1 cellular context compared by ENCODE assay signal in the genomic region with DNA sequence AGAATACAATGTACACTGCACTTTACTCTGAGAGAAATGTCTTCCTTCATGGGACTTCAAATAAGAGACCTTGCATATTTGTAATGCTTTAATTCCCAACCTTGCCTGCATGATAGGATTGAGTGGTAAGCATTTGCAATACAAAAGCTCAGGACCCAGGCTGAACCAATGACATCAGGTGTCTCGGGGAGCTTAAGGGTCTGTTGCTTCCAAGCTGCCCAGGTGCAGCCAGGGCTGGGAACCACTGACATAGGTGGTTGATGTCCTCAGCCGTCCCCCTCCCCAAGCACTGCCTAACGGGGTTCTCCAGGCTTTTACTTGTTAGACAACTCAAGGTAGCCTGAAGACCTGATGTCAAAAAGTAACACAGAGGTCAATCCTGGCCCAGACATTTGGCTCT.
TF ChIP-seq lines count a peak whose summit lies in the region.

No MANE protein-coding gene starts in this region.

TF ChIP-seq in GM23338, 12 proteins besides CTCF, POLR2A, EP300 and RAD21 (continued from another document):
- TF ChIP-seq, protein P1, sequence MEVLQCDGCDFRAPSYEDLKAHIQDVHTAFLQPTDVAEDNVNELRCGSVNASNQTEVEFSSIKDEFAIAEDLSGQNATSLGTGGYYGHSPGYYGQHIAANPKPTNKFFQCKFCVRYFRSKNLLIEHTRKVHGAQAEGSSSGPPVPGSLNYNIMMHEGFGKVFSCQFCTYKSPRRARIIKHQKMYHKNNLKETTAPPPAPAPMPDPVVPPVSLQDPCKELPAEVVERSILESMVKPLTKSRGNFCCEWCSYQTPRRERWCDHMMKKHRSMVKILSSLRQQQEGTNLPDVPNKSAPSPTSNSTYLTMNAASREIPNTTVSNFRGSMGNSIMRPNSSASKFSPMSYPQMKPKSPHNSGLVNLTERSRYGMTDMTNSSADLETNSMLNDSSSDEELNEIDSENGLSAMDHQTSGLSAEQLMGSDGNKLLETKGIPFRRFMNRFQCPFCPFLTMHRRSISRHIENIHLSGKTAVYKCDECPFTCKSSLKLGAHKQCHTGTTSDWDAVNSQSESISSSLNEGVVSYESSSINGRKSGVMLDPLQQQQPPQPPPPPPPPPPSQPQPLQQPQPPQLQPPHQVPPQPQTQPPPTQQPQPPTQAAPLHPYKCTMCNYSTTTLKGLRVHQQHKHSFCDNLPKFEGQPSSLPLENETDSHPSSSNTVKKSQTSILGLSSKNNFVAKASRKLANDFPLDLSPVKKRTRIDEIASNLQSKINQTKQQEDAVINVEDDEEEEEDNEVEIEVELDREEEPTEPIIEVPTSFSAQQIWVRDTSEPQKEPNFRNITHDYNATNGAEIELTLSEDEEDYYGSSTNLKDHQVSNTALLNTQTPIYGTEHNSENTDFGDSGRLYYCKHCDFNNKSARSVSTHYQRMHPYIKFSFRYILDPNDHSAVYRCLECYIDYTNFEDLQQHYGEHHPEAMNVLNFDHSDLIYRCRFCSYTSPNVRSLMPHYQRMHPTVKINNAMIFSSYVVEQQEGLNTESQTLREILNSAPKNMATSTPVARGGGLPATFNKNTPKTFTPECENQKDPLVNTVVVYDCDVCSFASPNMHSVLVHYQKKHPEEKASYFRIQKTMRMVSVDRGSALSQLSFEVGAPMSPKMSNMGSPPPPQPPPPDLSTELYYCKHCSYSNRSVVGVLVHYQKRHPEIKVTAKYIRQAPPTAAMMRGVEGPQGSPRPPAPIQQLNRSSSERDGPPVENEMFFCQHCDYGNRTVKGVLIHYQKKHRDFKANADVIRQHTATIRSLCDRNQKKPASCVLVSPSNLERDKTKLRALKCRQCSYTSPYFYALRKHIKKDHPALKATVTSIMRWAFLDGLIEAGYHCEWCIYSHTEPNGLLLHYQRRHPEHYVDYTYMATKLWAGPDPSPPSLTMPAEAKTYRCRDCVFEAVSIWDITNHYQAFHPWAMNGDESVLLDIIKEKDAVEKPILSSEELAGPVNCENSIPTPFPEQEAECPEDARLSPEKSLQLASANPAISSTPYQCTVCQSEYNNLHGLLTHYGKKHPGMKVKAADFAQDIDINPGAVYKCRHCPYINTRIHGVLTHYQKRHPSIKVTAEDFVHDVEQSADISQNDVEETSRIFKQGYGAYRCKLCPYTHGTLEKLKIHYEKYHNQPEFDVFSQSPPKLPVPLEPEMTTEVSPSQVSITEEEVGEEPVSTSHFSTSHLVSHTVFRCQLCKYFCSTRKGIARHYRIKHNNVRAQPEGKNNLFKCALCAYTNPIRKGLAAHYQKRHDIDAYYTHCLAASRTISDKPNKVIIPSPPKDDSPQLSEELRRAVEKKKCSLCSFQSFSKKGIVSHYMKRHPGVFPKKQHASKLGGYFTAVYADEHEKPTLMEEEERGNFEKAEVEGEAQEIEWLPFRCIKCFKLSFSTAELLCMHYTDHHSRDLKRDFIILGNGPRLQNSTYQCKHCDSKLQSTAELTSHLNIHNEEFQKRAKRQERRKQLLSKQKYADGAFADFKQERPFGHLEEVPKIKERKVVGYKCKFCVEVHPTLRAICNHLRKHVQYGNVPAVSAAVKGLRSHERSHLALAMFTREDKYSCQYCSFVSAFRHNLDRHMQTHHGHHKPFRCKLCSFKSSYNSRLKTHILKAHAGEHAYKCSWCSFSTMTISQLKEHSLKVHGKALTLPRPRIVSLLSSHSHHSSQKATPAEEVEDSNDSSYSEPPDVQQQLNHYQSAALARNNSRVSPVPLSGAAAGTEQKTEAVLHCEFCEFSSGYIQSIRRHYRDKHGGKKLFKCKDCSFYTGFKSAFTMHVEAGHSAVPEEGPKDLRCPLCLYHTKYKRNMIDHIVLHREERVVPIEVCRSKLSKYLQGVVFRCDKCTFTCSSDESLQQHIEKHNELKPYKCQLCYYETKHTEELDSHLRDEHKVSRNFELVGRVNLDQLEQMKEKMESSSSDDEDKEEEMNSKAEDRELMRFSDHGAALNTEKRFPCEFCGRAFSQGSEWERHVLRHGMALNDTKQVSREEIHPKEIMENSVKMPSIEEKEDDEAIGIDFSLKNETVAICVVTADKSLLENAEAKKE (CRISPR knock-in tag; IDR thresholded peaks at IDR 0.05) = no peak
- TF ChIP-seq ZNF114 (CRISPR knock-in tag; IDR thresholded peaks at IDR 0.05) (no peak), JUNB (IDR thresholded peaks at IDR 0.05; ENCODE audit: unreplicated experiment) (no peak), EZH2phosphoT487 (IDR thresholded peaks at IDR 0.05; ENCODE audit: unreplicated experiment) (no peak), EZH2 (IDR thresholded peaks at IDR 0.05; ENCODE audit: low read depth, unreplicated experiment) (no peak), POLR2AphosphoS5 (IDR thresholded peaks at IDR 0.05; ENCODE audit: low read depth) (no peak), NANOG (IDR thresholded peaks at IDR 0.05; ENCODE audit: borderline replicate concordance) (no peak), CREB1 (CRISPR knock-in tag; IDR thresholded peaks at IDR 0.05; ENCODE audit: low read depth) (no peak), ZNF331 (CRISPR knock-in tag; IDR thresholded peaks at IDR 0.05; ENCODE audit: low read depth) (no peak)
- TF ChIP-seq, protein P2, sequence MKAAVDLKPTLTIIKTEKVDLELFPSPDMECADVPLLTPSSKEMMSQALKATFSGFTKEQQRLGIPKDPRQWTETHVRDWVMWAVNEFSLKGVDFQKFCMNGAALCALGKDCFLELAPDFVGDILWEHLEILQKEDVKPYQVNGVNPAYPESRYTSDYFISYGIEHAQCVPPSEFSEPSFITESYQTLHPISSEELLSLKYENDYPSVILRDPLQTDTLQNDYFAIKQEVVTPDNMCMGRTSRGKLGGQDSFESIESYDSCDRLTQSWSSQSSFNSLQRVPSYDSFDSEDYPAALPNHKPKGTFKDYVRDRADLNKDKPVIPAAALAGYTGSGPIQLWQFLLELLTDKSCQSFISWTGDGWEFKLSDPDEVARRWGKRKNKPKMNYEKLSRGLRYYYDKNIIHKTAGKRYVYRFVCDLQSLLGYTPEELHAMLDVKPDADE (IDR thresholded peaks at IDR 0.05) = no peak
